In genomic region chr19:4977299-4978174, GRCh38 we compare ENCODE assay signal across 1 cellular context.
TF ChIP-seq lines count a peak whose summit lies in the region.

No MANE protein-coding gene starts in this region.

TF ChIP-seq in GM12878, 131 proteins besides CTCF, POLR2A, EP300 and RAD21 (continued from another document):
- TF ChIP-seq, protein P1, sequence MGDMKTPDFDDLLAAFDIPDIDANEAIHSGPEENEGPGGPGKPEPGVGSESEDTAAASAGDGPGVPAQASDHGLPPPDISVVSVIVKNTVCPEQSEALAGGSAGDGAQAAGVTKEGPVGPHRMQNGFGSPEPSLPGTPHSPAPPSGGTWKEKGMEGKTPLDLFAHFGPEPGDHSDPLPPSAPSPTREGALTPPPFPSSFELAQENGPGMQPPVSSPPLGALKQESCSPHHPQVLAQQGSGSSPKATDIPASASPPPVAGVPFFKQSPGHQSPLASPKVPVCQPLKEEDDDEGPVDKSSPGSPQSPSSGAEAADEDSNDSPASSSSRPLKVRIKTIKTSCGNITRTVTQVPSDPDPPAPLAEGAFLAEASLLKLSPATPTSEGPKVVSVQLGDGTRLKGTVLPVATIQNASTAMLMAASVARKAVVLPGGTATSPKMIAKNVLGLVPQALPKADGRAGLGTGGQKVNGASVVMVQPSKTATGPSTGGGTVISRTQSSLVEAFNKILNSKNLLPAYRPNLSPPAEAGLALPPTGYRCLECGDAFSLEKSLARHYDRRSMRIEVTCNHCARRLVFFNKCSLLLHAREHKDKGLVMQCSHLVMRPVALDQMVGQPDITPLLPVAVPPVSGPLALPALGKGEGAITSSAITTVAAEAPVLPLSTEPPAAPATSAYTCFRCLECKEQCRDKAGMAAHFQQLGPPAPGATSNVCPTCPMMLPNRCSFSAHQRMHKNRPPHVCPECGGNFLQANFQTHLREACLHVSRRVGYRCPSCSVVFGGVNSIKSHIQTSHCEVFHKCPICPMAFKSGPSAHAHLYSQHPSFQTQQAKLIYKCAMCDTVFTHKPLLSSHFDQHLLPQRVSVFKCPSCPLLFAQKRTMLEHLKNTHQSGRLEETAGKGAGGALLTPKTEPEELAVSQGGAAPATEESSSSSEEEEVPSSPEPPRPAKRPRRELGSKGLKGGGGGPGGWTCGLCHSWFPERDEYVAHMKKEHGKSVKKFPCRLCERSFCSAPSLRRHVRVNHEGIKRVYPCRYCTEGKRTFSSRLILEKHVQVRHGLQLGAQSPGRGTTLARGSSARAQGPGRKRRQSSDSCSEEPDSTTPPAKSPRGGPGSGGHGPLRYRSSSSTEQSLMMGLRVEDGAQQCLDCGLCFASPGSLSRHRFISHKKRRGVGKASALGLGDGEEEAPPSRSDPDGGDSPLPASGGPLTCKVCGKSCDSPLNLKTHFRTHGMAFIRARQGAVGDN (IDR thresholded peaks at IDR 0.05) = no peak
- TF ChIP-seq WRNIP1 (IDR thresholded peaks at IDR 0.05; ENCODE audit: borderline replicate concordance, low read depth, low read length) = no peak
- TF ChIP-seq ATF7 (IDR thresholded peaks at IDR 0.05; ENCODE audit: low read depth) = no peak
- no peak for TF ChIP-seq ATF3 (IDR thresholded peaks at IDR 0.05; ENCODE audit: borderline replicate concordance, extremely low read depth, low read depth, low read length)
- no peak for TF ChIP-seq CBFB (IDR thresholded peaks at IDR 0.05; ENCODE audit: low read depth)
- no peak for TF ChIP-seq RUNX3 (IDR thresholded peaks at IDR 0.05; ENCODE audit: low read length)
- TF ChIP-seq, protein P2, sequence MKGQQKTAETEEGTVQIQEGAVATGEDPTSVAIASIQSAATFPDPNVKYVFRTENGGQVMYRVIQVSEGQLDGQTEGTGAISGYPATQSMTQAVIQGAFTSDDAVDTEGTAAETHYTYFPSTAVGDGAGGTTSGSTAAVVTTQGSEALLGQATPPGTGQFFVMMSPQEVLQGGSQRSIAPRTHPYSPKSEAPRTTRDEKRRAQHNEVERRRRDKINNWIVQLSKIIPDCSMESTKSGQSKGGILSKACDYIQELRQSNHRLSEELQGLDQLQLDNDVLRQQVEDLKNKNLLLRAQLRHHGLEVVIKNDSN (IDR thresholded peaks at IDR 0.05; ENCODE audit: borderline replicate concordance, extremely low read length, insufficient read depth, low read depth, low read length) = no peak
- TF ChIP-seq, protein P3, sequence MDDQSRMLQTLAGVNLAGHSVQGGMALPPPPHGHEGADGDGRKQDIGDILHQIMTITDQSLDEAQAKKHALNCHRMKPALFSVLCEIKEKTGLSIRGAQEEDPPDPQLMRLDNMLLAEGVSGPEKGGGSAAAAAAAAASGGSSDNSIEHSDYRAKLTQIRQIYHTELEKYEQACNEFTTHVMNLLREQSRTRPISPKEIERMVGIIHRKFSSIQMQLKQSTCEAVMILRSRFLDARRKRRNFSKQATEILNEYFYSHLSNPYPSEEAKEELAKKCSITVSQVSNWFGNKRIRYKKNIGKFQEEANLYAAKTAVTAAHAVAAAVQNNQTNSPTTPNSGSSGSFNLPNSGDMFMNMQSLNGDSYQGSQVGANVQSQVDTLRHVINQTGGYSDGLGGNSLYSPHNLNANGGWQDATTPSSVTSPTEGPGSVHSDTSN (IDR thresholded peaks at IDR 0.05; ENCODE audit: insufficient replicate concordance, low read depth, low read length) = no peak
- no peak for TF ChIP-seq TCF7 (IDR thresholded peaks at IDR 0.05; ENCODE audit: borderline replicate concordance)
- TF ChIP-seq MAX (IDR thresholded peaks at IDR 0.05; ENCODE audit: low read depth, low read length) = no peak
